In the genomic region with DNA sequence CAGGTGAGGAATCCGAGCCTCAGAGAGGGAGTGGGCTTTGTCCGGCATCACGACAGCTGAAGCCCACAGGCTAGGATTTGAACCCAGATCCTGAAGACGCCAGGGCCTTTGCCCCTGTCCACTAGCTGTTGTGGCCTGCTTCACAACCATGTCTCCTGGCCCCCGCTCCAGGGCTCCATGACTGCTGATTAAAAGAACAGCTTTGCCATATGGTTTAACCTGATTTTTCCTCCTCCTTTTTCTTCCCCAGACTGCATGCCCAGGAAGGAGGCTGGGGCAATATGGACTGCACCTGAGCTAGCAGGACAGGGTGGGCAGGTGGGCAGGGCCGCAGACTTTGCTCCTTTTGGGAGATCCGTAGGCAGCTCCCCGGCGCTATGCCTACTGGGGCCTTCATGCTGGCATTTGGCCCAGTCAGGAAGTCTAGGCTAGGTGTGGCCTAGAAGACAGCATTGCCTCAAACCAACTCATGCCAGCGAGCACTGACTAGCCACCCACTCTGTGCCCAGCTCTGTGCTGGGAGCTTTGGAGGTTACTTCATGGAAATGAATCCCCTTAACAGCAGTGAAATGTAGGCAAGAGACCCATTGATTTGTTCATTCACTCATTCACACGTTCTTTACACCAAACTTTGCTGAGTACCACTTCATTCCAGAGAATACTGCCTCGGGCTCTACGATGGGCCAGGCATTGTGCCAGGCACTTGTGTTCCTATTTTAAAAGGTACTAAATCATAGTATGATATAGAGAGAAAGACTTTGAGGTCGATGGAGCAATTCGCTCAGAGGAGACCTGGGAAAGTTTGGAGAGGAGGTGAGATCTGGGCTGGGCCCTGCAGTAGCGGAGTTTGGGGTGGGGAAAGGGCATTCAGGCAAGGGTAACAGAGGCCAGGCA, we compare ENCODE assay signal across 15 cellular contexts.
A peak's percentile ranks its signal among the peaks of the same experiment; 100 is the strongest.
DNase-seq lines count a peak whose midpoint lies in the region; ATAC-seq and TF ChIP-seq lines count a peak whose summit lies in the region.
"Had no signal": no experiment of that assay in that cellular context is flagged by ENCODE, and none has a peak within 500 bp of the region (broad histone marks: within the 10 kb centered on the region; RNA-seq: fewer than 3 reads in every experiment).

No MANE protein-coding gene starts in this region.

- no peak overlapping the region for H3K4me3 ChIP-seq in lower lobe of right lung
- no peak overlapping the region for H3K4me3 ChIP-seq in upper lobe of right lung

- peak; percentile 27 for ATAC-seq in left ventricle myocardium superior
- no peak for ATAC-seq in left cardiac atrium
- peak; percentile 34 to 40 for ATAC-seq in lower lobe of right lung
- ATAC-seq in upper lobe of right lung, result peak; percentile 68
- ATAC-seq in GM19395 (IDR thresholded peaks at IDR 0.05; ENCODE audit: unreplicated experiment), result no peak
- no peak for ATAC-seq in HG03097 (IDR thresholded peaks at IDR 0.05; ENCODE audit: low FRiP score, unreplicated experiment)
- ATAC-seq: naive thymus-derived CD4-positive, alpha-beta T cell; stimulated activated naive B cell treated with anti-CD40 and anti-IgM and Interleukin-4, amounts not matched to agents 10 μg/mL and 1 μg/mL and 100 μg/mL, for 72 hours had no signal

- TF ChIP-seq CTCF in lower lobe of right lung (IDR thresholded peaks at IDR 0.05) (no peak), upper lobe of right lung (IDR thresholded peaks at IDR 0.05) (no peak)

- intact Hi-C loops in left ventricle myocardium superior (cut with micrococcal nuclease), result no loop called here
- intact Hi-C loops in left cardiac atrium (cut with DNase I), result no loop called here
- intact Hi-C loops in dendritic cell treated with granulocyte-macrophage colony-stimulating factor and Interleukin-4, amounts not matched to agents 40 ng/mL and 50 ng/mL, for 4 days (cut with micrococcal nuclease), result no loop called here
- intact Hi-C loops in lower lobe of right lung (cut with DNase I), result no loop called here
- intact Hi-C loops in upper lobe of right lung (cut with DNase I), result no loop called here

- H3K9me3 ChIP-seq in lower lobe of right lung, result no peaks in the 10 kb centered on the region
- no peaks in the 10 kb centered on the region for H3K9me3 ChIP-seq in upper lobe of right lung

- peaks cover 65% of the 10 kb centered on the region for H3K4me1 Mint-ChIP-seq in dendritic cell treated with granulocyte-macrophage colony-stimulating factor and Interleukin-4, amounts not matched to agents 40 ng/mL and 50 ng/mL, for 4 days (ENCODE audit: low read depth)
- H3K4me1 Mint-ChIP-seq: activated naive CD8-positive, alpha-beta T cell treated with anti-CD3 and anti-CD28 coated beads, Interleukin-2, amount 10 ng/mL, durations not matched to agents 7 days and 5 days had no signal

- no peaks in the 10 kb centered on the region for H3K27me3 ChIP-seq in lower lobe of right lung (ENCODE audit: low read depth)
- no peaks in the 10 kb centered on the region for H3K27me3 ChIP-seq in upper lobe of right lung

- H3K27ac ChIP-seq in lower lobe of right lung (no peak overlapping the region), upper lobe of right lung (no peak overlapping the region)

- H3K9me3 Mint-ChIP-seq in dendritic cell treated with granulocyte-macrophage colony-stimulating factor and Interleukin-4, amounts not matched to agents 40 ng/mL and 50 ng/mL, for 4 days, result no peaks in the 10 kb centered on the region
- H3K9me3 Mint-ChIP-seq: activated naive CD8-positive, alpha-beta T cell treated with anti-CD3 and anti-CD28 coated beads, Interleukin-2, amount 10 ng/mL, durations not matched to agents 7 days and 5 days; CD14-positive monocyte; naive thymus-derived CD4-positive, alpha-beta T cell; stimulated activated naive B cell treated with anti-CD40 and anti-IgM and Interleukin-4, amounts not matched to agents 10 μg/mL and 1 μg/mL and 100 μg/mL, for 72 hours had no signal

- H3K36me3 ChIP-seq in lower lobe of right lung (no peaks in the 10 kb centered on the region), upper lobe of right lung (no peaks in the 10 kb centered on the region)

- peaks cover 10% of the 10 kb centered on the region for H3K4me1 ChIP-seq in lower lobe of right lung
- H3K4me1 ChIP-seq in upper lobe of right lung, result no peaks in the 10 kb centered on the region

- DNase-seq in left ventricle myocardium superior (no peak), left cardiac atrium (no peak), lower lobe of right lung (peak; percentile 58), upper lobe of right lung (peak; percentile 62), anterior cingulate cortex (lab: John Stamatoyannopoulos, UW) (no peak)
- DNase-seq: activated naive CD8-positive, alpha-beta T cell treated with anti-CD3 and anti-CD28 coated beads, Interleukin-2, amount 10 ng/mL, durations not matched to agents 7 days and 5 days; DND-41; Kasumi-1; naive thymus-derived CD4-positive, alpha-beta T cell; NCI-H187; stimulated activated naive B cell treated with anti-CD40 and anti-IgM and Interleukin-4, amounts not matched to agents 10 μg/mL and 1 μg/mL and 100 μg/mL, for 72 hours had no signal

- no peaks in the 10 kb centered on the region for H3K36me3 Mint-ChIP-seq in dendritic cell treated with granulocyte-macrophage colony-stimulating factor and Interleukin-4, amounts not matched to agents 40 ng/mL and 50 ng/mL, for 4 days (ENCODE audit: low read depth)
- H3K36me3 Mint-ChIP-seq: activated naive CD8-positive, alpha-beta T cell treated with anti-CD3 and anti-CD28 coated beads, Interleukin-2, amount 10 ng/mL, durations not matched to agents 7 days and 5 days; naive thymus-derived CD4-positive, alpha-beta T cell; stimulated activated naive B cell treated with anti-CD40 and anti-IgM and Interleukin-4, amounts not matched to agents 10 μg/mL and 1 μg/mL and 100 μg/mL, for 72 hours had no signal

- H3K27ac Mint-ChIP-seq in dendritic cell treated with granulocyte-macrophage colony-stimulating factor and Interleukin-4, amounts not matched to agents 40 ng/mL and 50 ng/mL, for 4 days, result peak overlapping the region; percentile 5
- H3K27ac Mint-ChIP-seq: activated naive CD8-positive, alpha-beta T cell treated with anti-CD3 and anti-CD28 coated beads, Interleukin-2, amount 10 ng/mL, durations not matched to agents 7 days and 5 days; naive thymus-derived CD4-positive, alpha-beta T cell; stimulated activated naive B cell treated with anti-CD40 and anti-IgM and Interleukin-4, amounts not matched to agents 10 μg/mL and 1 μg/mL and 100 μg/mL, for 72 hours had no signal

- no peak overlapping the region for H3K4me3 Mint-ChIP-seq in dendritic cell treated with granulocyte-macrophage colony-stimulating factor and Interleukin-4, amounts not matched to agents 40 ng/mL and 50 ng/mL, for 4 days
- H3K4me3 Mint-ChIP-seq: activated naive CD8-positive, alpha-beta T cell treated with anti-CD3 and anti-CD28 coated beads, Interleukin-2, amount 10 ng/mL, durations not matched to agents 7 days and 5 days; CD14-positive monocyte; naive thymus-derived CD4-positive, alpha-beta T cell; stimulated activated naive B cell treated with anti-CD40 and anti-IgM and Interleukin-4, amounts not matched to agents 10 μg/mL and 1 μg/mL and 100 μg/mL, for 72 hours had no signal

- peaks cover 4% of the 10 kb centered on the region for H3K27me3 Mint-ChIP-seq in dendritic cell treated with granulocyte-macrophage colony-stimulating factor and Interleukin-4, amounts not matched to agents 40 ng/mL and 50 ng/mL, for 4 days
- H3K27me3 Mint-ChIP-seq: activated naive CD8-positive, alpha-beta T cell treated with anti-CD3 and anti-CD28 coated beads, Interleukin-2, amount 10 ng/mL, durations not matched to agents 7 days and 5 days had no signal

Comparison
In these comparisons a context has a peak if more than half of its experiments do, and no peak if none do; other contexts are left out.
1. ATAC-seq: peak in left ventricle myocardium superior (single experiment), lower lobe of right lung (2 of 2) and upper lobe of right lung (single experiment); none in left cardiac atrium (0 of 2), GM19395 (single experiment) and HG03097 (single experiment).
2. DNase-seq: peak in lower lobe of right lung (single experiment) and upper lobe of right lung (single experiment); none in left ventricle myocardium superior (single experiment), left cardiac atrium (single experiment) and anterior cingulate cortex (0 of 58).